15 cellular contexts compared by ENCODE assay signal in genomic region chr21:36126621-36127110, GRCh38.
"Had no signal": no experiment of that assay in that cellular context is flagged by ENCODE, and none has a peak within 500 bp of the region (broad histone marks: within the 10 kb centered on the region; RNA-seq: fewer than 3 reads in every experiment).

No MANE protein-coding gene starts in this region.

- H3K36me3 ChIP-seq: right atrium auricular region, uterus had no signal

- H3K36me3 Mint-ChIP-seq: immature natural killer cell, natural killer cell had no signal

- H3K4me2 ChIP-seq: smooth muscle cell had no signal

- H3K9me3 ChIP-seq: mucosa of descending colon, right atrium auricular region, testis, uterus had no signal

- H3K4me3 ChIP-seq: mucosa of descending colon, right atrium auricular region, smooth muscle cell, testis, uterus had no signal

- H3K4me3 Mint-ChIP-seq: activated T-helper 1 cell treated with anti-CD3 and anti-CD28 coated beads, Interleukin-12 subunit alpha, Interleukin-12 subunit beta, Interleukin-2, Interleukin-4 antibody, amounts not matched to agents 30 ng/mL and 10 ng/mL and 1 ng/mL, durations not matched to agents 14 hours and 24 hours and 36 hours; natural killer cell had no signal

- H3K27me3 ChIP-seq: right atrium auricular region, testis, uterus had no signal

- H3K9me3 Mint-ChIP-seq: activated T-helper 1 cell treated with anti-CD3 and anti-CD28 coated beads, Interleukin-12 subunit alpha, Interleukin-12 subunit beta, Interleukin-2, Interleukin-4 antibody, amounts not matched to agents 30 ng/mL and 10 ng/mL and 1 ng/mL, durations not matched to agents 14 hours and 24 hours and 36 hours; immature natural killer cell; natural killer cell had no signal

- DNase-seq: activated naive CD4-positive, alpha-beta T cell treated with Interleukin-2 at 50 U/mL for 16 hours; central memory CD4-positive, alpha-beta T cell; cortex of kidney; effector memory CD4-positive, alpha-beta T cell; immature natural killer cell; natural killer cell; posterior cingulate gyrus; stimulated activated naive CD4-positive, alpha-beta T cell treated with Interleukin-2 at 50 U/mL for 16 hours; testis; uterus had no signal

- ATAC-seq: activated CD4-positive, CD25-positive, alpha-beta regulatory T cell treated with anti-CD3 and anti-CD28 coated beads, Interleukin-2, amount 50 U/mL, for 24 hours; natural killer cell had no signal

- H3K27ac ChIP-seq: right atrium auricular region, uterus had no signal

- H3K27ac Mint-ChIP-seq: activated T-helper 1 cell treated with anti-CD3 and anti-CD28 coated beads, Interleukin-12 subunit alpha, Interleukin-12 subunit beta, Interleukin-2, Interleukin-4 antibody, amounts not matched to agents 30 ng/mL and 10 ng/mL and 1 ng/mL, durations not matched to agents 14 hours and 24 hours and 36 hours; natural killer cell had no signal

- H3K4me1 ChIP-seq: uterus had no signal
